In genomic region chr19:14135355-14135754, GRCh38 we compare ENCODE assay signal across 10 cellular contexts. TPM values are rescaled to one million over a fixed set of nuclear protein-coding genes. Genes with fewer than 3 reads are reported as not detected.
DNase-seq lines count a peak whose midpoint lies in the region; ATAC-seq and TF ChIP-seq lines count a peak whose summit lies in the region.
"Had no signal": no experiment of that assay in that cellular context is flagged by ENCODE, and none has a peak within 500 bp of the region (broad histone marks: within the 10 kb centered on the region; RNA-seq: fewer than 3 reads in every experiment).

No MANE protein-coding gene starts in this region.

- H3K4me3 Mint-ChIP-seq in endodermal cell, result peak overlapping the region; percentile 73
- H3K4me3 Mint-ChIP-seq in osteocyte (ENCODE audit: unreplicated experiment), result peak overlapping the region; percentile 85

- H3K4me1 Mint-ChIP-seq in endodermal cell (peaks cover 14% of the 10 kb centered on the region), osteocyte (ENCODE audit: unreplicated experiment) (peaks cover 42% of the 10 kb centered on the region)

- H3K27me3 Mint-ChIP-seq in endodermal cell (ENCODE audit: insufficient read depth), result no peaks in the 10 kb centered on the region
- H3K27me3 Mint-ChIP-seq in osteocyte (ENCODE audit: unreplicated experiment), result no peaks in the 10 kb centered on the region

- H2AFZ ChIP-seq in OCI-LY3 (ENCODE audit: low read depth, low read length), result no peak overlapping the region

- no peaks in the 10 kb centered on the region for H4K20me1 ChIP-seq in OCI-LY3 (ENCODE audit: insufficient read depth, low read length)

- 66 to 75% methylated on average over 6 of the region's 6 CpGs for WGBS in endodermal cell (ENCODE audit: insufficient coverage in 1 of 2, insufficient read length in 1 of 2), 2 experiments
- 26% methylated on average over 6 of the region's 6 CpGs for whole genome bisulfite sequencing in prostate gland

- no peak for TF ChIP-seq POLR2A in prostate gland (IDR thresholded peaks at IDR 0.05)

- H3K4me3 ChIP-seq in GM12865 (ENCODE audit: low read depth, low read length) (peak overlapping the region; percentile 93), OCI-LY3 (ENCODE audit: low read length) (peak overlapping the region; percentile 82), endodermal cell (ENCODE audit: low read length) (peak overlapping the region; percentile 85), prostate gland (no peak overlapping the region)

- H3K27me3 ChIP-seq in OCI-LY3 (ENCODE audit: low read depth, low read length), result no peaks in the 10 kb centered on the region
- H3K27me3 ChIP-seq in endodermal cell (ENCODE audit: control insufficient read depth, insufficient read depth, low read length, poor library complexity, severe bottlenecking), result no peaks in the 10 kb centered on the region
- no peaks in the 10 kb centered on the region for H3K27me3 ChIP-seq in prostate gland (replicated peaks; ENCODE audit: insufficient read depth)
- H3K27me3 ChIP-seq: esophagus muscularis mucosa had no signal

- intact Hi-C loops in prostate gland (cut with DNase I), result loop anchor here (5.0 kb wide), 2 partner anchors 272 to 382 kb away; partner anchors contain the start of gene DNAJB1

- POLR2A ChIA-PET in GM10248 (lab: Yijun Ruan, JAX), result interaction anchor here (0.6 to 0.7 kb wide), 5 partner anchors 17 to 286 kb away, joined by 3 to 8 read pairs (median 5); no protein-coding TSS in a partner anchor

- no peaks in the 10 kb centered on the region for H3K9me3 Mint-ChIP-seq in endodermal cell
- H3K9me3 Mint-ChIP-seq in osteocyte (ENCODE audit: unreplicated experiment), result no peaks in the 10 kb centered on the region

- H3K27ac ChIP-seq in OCI-LY3 (ENCODE audit: low read length) (peak overlapping the region; percentile 49; the same call in 1 of the 2 replicates), endodermal cell (ENCODE audit: low read depth, low read length) (no peak overlapping the region), prostate gland (no peak overlapping the region)

- H3K9me3 ChIP-seq in OCI-LY3 (ENCODE audit: insufficient read depth, low read length) (no peaks in the 10 kb centered on the region), endodermal cell (ENCODE audit: control insufficient read depth, low read length) (no peaks in the 10 kb centered on the region), prostate gland (no peaks in the 10 kb centered on the region)
- H3K9me3 ChIP-seq: esophagus muscularis mucosa had no signal

- DNase-seq in GM12865 (ENCODE audit: low read depth) (no peak), endodermal cell (no peak), osteocyte (ENCODE audit: extremely low spot score, unreplicated experiment) (no peak), GM10248 (ENCODE audit: extremely low spot score) (no peak), prostate gland (ENCODE audit: low spot score) (no peak)
- DNase-seq: activated CD4-positive, CD25-positive, alpha-beta regulatory T cell treated with anti-CD3 and anti-CD28 coated beads, Interleukin-2, amount 50 U/mL, for 72 hours had no signal

- H3K27ac Mint-ChIP-seq in endodermal cell (peak overlapping the region; percentile 31), osteocyte (ENCODE audit: unreplicated experiment) (no peak overlapping the region)

- H3K36me3 ChIP-seq in OCI-LY3 (replicated peaks; ENCODE audit: low read depth, low read length) (peaks cover 17% of the 10 kb centered on the region), endodermal cell (ENCODE audit: control insufficient read depth, insufficient read depth, low read length) (no peaks in the 10 kb centered on the region), prostate gland (no peaks in the 10 kb centered on the region)
- H3K36me3 ChIP-seq: esophagus muscularis mucosa had no signal

- H3K4me2 ChIP-seq in OCI-LY3 (ENCODE audit: low read length), result peak overlapping the region; percentile 95

- peaks cover 17% of the 10 kb centered on the region for H3K36me3 Mint-ChIP-seq in endodermal cell (ENCODE audit: low read depth)
- H3K36me3 Mint-ChIP-seq in osteocyte (ENCODE audit: unreplicated experiment), result no peaks in the 10 kb centered on the region

- H3K79me2 ChIP-seq in OCI-LY3 (ENCODE audit: low read length), result peaks cover 35% of the 10 kb centered on the region

- TF ChIP-seq CTCF in GM12865 (IDR thresholded peaks at IDR 0.05; ENCODE audit: insufficient read depth, low read depth, low read length, missing control alignments) (no peak), OCI-LY3 (IDR thresholded peaks at IDR 0.05; ENCODE audit: low read depth, low read length) (no peak), endodermal cell (conservative IDR thresholded peaks at IDR 0.05) (no peak), osteocyte (IDR thresholded peaks at IDR 0.05) (no peak), GM10248 (IDR thresholded peaks at IDR 0.05; ENCODE audit: control extremely low read depth, extremely low read depth, low read depth, missing control alignments) (no peak), prostate gland (IDR thresholded peaks at IDR 0.05) (no peak)

- peaks cover 5% of the 10 kb centered on the region for H3K4me1 ChIP-seq in OCI-LY3 (ENCODE audit: low read length)
- H3K4me1 ChIP-seq in endodermal cell (ENCODE audit: control insufficient read depth, insufficient read depth, low read length), result peaks cover 3% of the 10 kb centered on the region
- H3K4me1 ChIP-seq in prostate gland (replicated peaks), result peaks cover 11% of the 10 kb centered on the region

- no peak for ATAC-seq in HG03378 (IDR thresholded peaks at IDR 0.05; ENCODE audit: unreplicated experiment)

- CTCF ChIA-PET in GM10248 (lab: Yijun Ruan, JAX), result interaction anchor here (1.1 to 4.3 kb wide), 7 partner anchors 12 to 263 kb away, joined by 4 to 50 read pairs (median 7); partner anchors contain the start of gene PRKACA

- peak overlapping the region; percentile 92 for H3K9ac ChIP-seq in OCI-LY3 (ENCODE audit: low read length)
- H3K9ac ChIP-seq in endodermal cell (ENCODE audit: extremely low read depth, low read length, poor library complexity, severe bottlenecking), result peak overlapping the region; percentile 67

RNA-seq across cellular contexts. Expression of gene ASF1B, which starts 1.0 kb away (rescaled TPM):
- total RNA-seq in endodermal cell (10 to 100 TPM; 37.8 to 47.8 TPM), osteocyte (4.5 and 5.5 TPM in 2 replicates), prostate gland (10 to 100 TPM in 1 of 2 donors, 1 to 10 TPM in 1; 5.1 to 19.7 TPM)
- polyA plus RNA-seq in endodermal cell (2013, experiment 1 of 2), result 31.3 TPM
- polyA plus RNA-seq in endodermal cell (2013, experiment 2 of 2), result 31.4 TPM

RNA-seq across cellular contexts. Expression of gene PRKACA, which starts 17.8 kb away (rescaled TPM):
- total RNA-seq in endodermal cell (10 to 100 TPM; 62.1 to 73.8 TPM), osteocyte (109 and 115 TPM in 2 replicates), prostate gland (100 to 1,000 TPM in 1 of 2 donors, 10 to 100 TPM in 1; 34.8 to 106 TPM)
- 58.6 TPM for polyA plus RNA-seq in endodermal cell (2013, experiment 1 of 2)
- polyA plus RNA-seq in endodermal cell (2013, experiment 2 of 2), result 60.1 TPM

RNA-seq across cellular contexts. Expression of gene SAMD1, which starts 44.8 kb away (rescaled TPM):
- 100 to 1,000 TPM in 1 of 2 donors, 10 to 100 TPM in 1; 94.2 to 126 TPM for total RNA-seq in endodermal cell
- 66.5 TPM for polyA plus RNA-seq in endodermal cell (2013, experiment 1 of 2)
- 71.4 TPM for polyA plus RNA-seq in endodermal cell (2013, experiment 2 of 2)
- 34.9 and 38.9 TPM in 2 replicates for total RNA-seq in osteocyte
- 10 to 100 TPM; 25.4 to 48.2 TPM for total RNA-seq in prostate gland

RNA-seq across cellular contexts. Expression of gene C19orf67, which starts 49.8 kb away (rescaled TPM):
- total RNA-seq in endodermal cell (1 to 10 TPM in 1 of 2 donors, under 1 TPM in 1; 0.73 to 1.1 TPM), osteocyte (0.54 TPM in 1 of 2 replicates, not detected in the other), prostate gland (under 1 TPM in 1 of 2 donors, not detected in 1; 0.97 TPM)
- not detected for polyA plus RNA-seq in endodermal cell (2013, experiment 1 of 2)
- not detected for polyA plus RNA-seq in endodermal cell (2013, experiment 2 of 2)
- total RNA-seq: esophagus muscularis mucosa, subcutaneous adipose tissue had no signal

Comparison
In these comparisons a context has a peak if more than half of its experiments do, and no peak if none do; other contexts are left out.
1. H3K4me3 ChIP-seq: peak in GM12865 (single experiment), OCI-LY3 (single experiment) and endodermal cell (single experiment); none in prostate gland (0 of 2).